In the genomic region with DNA sequence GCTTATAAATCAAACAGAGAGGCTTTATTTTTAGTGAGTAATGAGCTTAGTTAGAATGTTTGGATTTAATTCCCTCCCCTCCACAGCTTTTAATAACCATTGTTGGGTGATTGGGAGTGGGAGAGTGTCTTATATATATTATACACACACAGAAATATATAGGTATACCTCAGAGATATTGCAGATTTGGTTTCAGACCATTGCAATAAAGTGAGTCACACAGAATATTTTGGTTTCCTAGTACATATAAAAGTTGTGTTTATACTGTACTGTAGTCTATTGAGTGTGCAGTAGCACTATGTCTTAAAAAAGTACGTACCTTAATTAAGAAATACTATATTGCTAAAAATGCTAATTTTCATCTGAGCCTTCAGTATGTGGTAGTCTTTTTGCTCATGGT, we compare ENCODE assay signal across 15 cellular contexts. TPM values are rescaled to one million over a fixed set of nuclear protein-coding genes. Genes with fewer than 3 reads are reported as not detected.
DNase-seq lines count a peak whose midpoint lies in the region; ATAC-seq lines count a peak whose summit lies in the region.
"Had no signal": no experiment of that assay in that cellular context is flagged by ENCODE, and none has a peak within 500 bp of the region (broad histone marks: within the 10 kb centered on the region; RNA-seq: fewer than 3 reads in every experiment).

No MANE protein-coding gene starts in this region.

- H3K27ac ChIP-seq in caudate nucleus (ENCODE audit: low read depth, low read length) (peak overlapping the region; percentile 69), substantia nigra (ENCODE audit: low read depth, low read length, poor library complexity, severe bottlenecking) (peak overlapping the region; percentile 57)
- H3K27ac ChIP-seq: A549, C4-2B had no signal

- ATAC-seq in HG03342 (IDR thresholded peaks at IDR 0.05; ENCODE audit: unreplicated experiment), result no peak
- ATAC-seq: A549 had no signal

- DNase-seq in NCI-H82 (lab: John Stamatoyannopoulos, UW) (peak; percentile 37), NCI-H82 treated with DMSO at 0.1 percent for 48 hours (lab: John Stamatoyannopoulos, UW; ENCODE audit: unreplicated experiment) (no peak), caudate nucleus (lab: John Stamatoyannopoulos, UW) (no peak), substantia nigra (lab: John Stamatoyannopoulos, UW) (no peak), H4 (ENCODE audit: low spot score) (no peak)
- DNase-seq in NK-92 treated with Interleukin-12 subunit alpha and Interleukin-12 subunit beta, amount 100 ng/mL, for 24 hours (lab: John Stamatoyannopoulos, UW), result no peak
- DNase-seq: AML-193; Caco-2; CD4-positive, alpha-beta T cell; GF-D8; GOT3; H9 had no signal

RNA-seq across cellular contexts. Expression of a gene that starts 44.4 kb away (rescaled TPM):
- 11.4 and 16.6 TPM in 2 replicates for total RNA-seq in H4 (2014; rRNA removed; shearing (Covaris generic))
